Comparison of ENCODE assay signal across 8 cellular contexts in genomic region chr2:165016772-165017411, GRCh38.
A peak's percentile ranks its signal among the peaks of the same experiment; 100 is the strongest.
DNase-seq lines count a peak whose midpoint lies in the region; ATAC-seq and TF ChIP-seq lines count a peak whose summit lies in the region.

No MANE protein-coding gene starts in this region.

- no peaks in the 10 kb centered on the region for H3K9me3 Mint-ChIP-seq in effector memory CD8-positive, alpha-beta T cell

- H3K4me2 ChIP-seq in neural cell (ENCODE audit: low read length) = no peak overlapping the region

- H3K36me3 ChIP-seq in neural cell (ENCODE audit: insufficient read depth, low read length) = no peaks in the 10 kb centered on the region

- no peaks in the 10 kb centered on the region for H3F3A ChIP-seq in neural cell (ENCODE audit: insufficient read depth, low read length, poor library complexity, severe bottlenecking)

- peaks cover 0 to 1% of the 10 kb centered on the region in 2 donors for H3K4me1 Mint-ChIP-seq in effector memory CD8-positive, alpha-beta T cell (ENCODE audit: low read depth in 2 of 2)

- no peaks in the 10 kb centered on the region for H3K27me3 ChIP-seq in neural cell (ENCODE audit: insufficient read depth, low read depth, low read length)

- H3K36me3 Mint-ChIP-seq in effector memory CD8-positive, alpha-beta T cell (ENCODE audit: insufficient read depth) = no peaks in the 10 kb centered on the region

- no peak for TF ChIP-seq EP300 in neural cell (conservative IDR thresholded peaks at IDR 0.05; ENCODE audit: poor library complexity, severe bottlenecking)

- H3K4me3 ChIP-seq in neural cell (ENCODE audit: low read length) = no peak overlapping the region

- no peak overlapping the region for H2AFZ ChIP-seq in neural cell (ENCODE audit: low read depth, low read length)

- no peak overlapping the region for H3K4me3 Mint-ChIP-seq in effector memory CD8-positive, alpha-beta T cell

- H3K79me2 ChIP-seq in neural cell (replicated peaks; ENCODE audit: insufficient read depth, low read length) = no peaks in the 10 kb centered on the region

- H3K27me3 Mint-ChIP-seq in effector memory CD8-positive, alpha-beta T cell = no peaks in the 10 kb centered on the region

- TF ChIP-seq CTCF in neural cell (IDR thresholded peaks at IDR 0.05; ENCODE audit: poor library complexity, severe bottlenecking) = peak; percentile 90

- ATAC-seq in activated CD4-positive, CD25-positive, alpha-beta regulatory T cell treated with anti-CD3 and anti-CD28 coated beads, Interleukin-2, amount 50 U/mL, for 24 hours = peak; percentile 41 to 51
- peak; percentile 62 for ATAC-seq in GM21723 (IDR thresholded peaks at IDR 0.05; ENCODE audit: unreplicated experiment)
- no peak for ATAC-seq in effector memory CD8-positive, alpha-beta T cell (replicated peaks)

- no peak overlapping the region for H3K9ac ChIP-seq in neural cell (ENCODE audit: low read length)

- no peaks in the 10 kb centered on the region for H4K20me1 ChIP-seq in neural cell (ENCODE audit: insufficient read depth)

- H3K27ac Mint-ChIP-seq in effector memory CD8-positive, alpha-beta T cell = no peak overlapping the region

- peak; percentile 91 for TF ChIP-seq RAD21 in neural cell (conservative IDR thresholded peaks at IDR 0.05)

- no peak for DNase-seq in activated CD4-positive, CD25-positive, alpha-beta regulatory T cell treated with anti-CD3 and anti-CD28 coated beads, Interleukin-2, amount 50 U/mL, for 72 hours
- peak; percentile 48 for DNase-seq in HuH-7.5 (ENCODE audit: low spot score)
- peak; percentile 39 for DNase-seq in RPMI7951 (ENCODE audit: low read depth)
- DNase-seq in epidermal melanocyte (ENCODE audit: insufficient read length, low spot score) = peak; percentile 39
- no peak for DNase-seq in effector memory CD8-positive, alpha-beta T cell

- no peaks in the 10 kb centered on the region for H3K9me3 ChIP-seq in neural cell (ENCODE audit: low read length)

- peak overlapping the region; percentile 83 for H3K27ac ChIP-seq in neural cell (ENCODE audit: low read length)

- no peaks in the 10 kb centered on the region for H3K9me2 ChIP-seq in neural cell (ENCODE audit: insufficient read depth, low read length)

TF ChIP-seq in neural cell, 6 proteins besides CTCF, POLR2A, EP300 and RAD21:
- TF ChIP-seq SMC3 (conservative IDR thresholded peaks at IDR 0.05; ENCODE audit: poor library complexity) = peak; percentile 91
- no peak for TF ChIP-seq MXI1 (conservative IDR thresholded peaks at IDR 0.05; ENCODE audit: poor library complexity, severe bottlenecking)
TF ChIP-seq in neural cell: peak in this region for 1.

Comparison
In these comparisons a context has a peak if more than half of its experiments do, and no peak if none do; other contexts are left out.
1. DNase-seq: peak in HuH-7.5 (single experiment), RPMI7951 (single experiment) and epidermal melanocyte (single experiment); none in activated CD4-positive, CD25-positive, alpha-beta regulatory T cell treated with anti-CD3 and anti-CD28 coated beads, Interleukin-2, amount 50 U/mL, for 72 hours (single experiment) and effector memory CD8-positive, alpha-beta T cell (0 of 3).